18 cellular contexts compared by ENCODE assay signal in the genomic region with DNA sequence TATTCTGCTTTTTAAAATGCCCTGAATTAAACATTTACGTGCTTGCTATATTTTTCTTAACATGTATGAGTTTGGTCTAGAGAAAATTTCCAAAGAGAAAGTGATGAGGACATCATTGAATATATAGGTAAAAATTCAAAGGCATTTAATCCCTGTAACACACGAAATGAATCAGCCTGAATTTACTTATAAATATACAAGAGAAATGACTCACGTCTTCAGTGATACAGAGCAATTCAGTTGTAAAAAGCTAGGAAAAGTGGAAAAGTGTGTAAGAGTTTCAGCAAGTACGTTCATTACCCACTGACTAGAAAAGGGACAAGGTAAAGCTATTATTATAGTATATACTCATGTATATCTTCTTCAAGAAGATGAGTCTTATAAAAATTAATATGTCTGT.
DNase-seq lines count a peak whose midpoint lies in the region; ATAC-seq and TF ChIP-seq lines count a peak whose summit lies in the region.
"Had no signal": no experiment of that assay in that cellular context is flagged by ENCODE, and none has a peak within 500 bp of the region (broad histone marks: within the 10 kb centered on the region; RNA-seq: fewer than 3 reads in every experiment).

No MANE protein-coding gene starts in this region.

- H3K27ac ChIP-seq in SK-N-SH (ENCODE audit: low read depth in 2 of 2, low read length in 1 of 2) (peak overlapping the region in 1 of 2 experiments; percentile 38; a peak in 1 of 4 replicates), trophoblast cell (ENCODE audit: low read depth, low read length) (no peak overlapping the region)
- H3K27ac ChIP-seq: body of pancreas, left lung had no signal

- H3K27me3 ChIP-seq in SK-N-SH (ENCODE audit: insufficient read depth) (no peaks in the 10 kb centered on the region), trophoblast cell (ENCODE audit: insufficient read depth, low read length) (no peaks in the 10 kb centered on the region), HAP-1 (ENCODE audit: low read depth) (no peaks in the 10 kb centered on the region)
- H3K27me3 ChIP-seq: body of pancreas, left lung had no signal

- no peak overlapping the region for H2BK120ac ChIP-seq in trophoblast cell (ENCODE audit: insufficient read depth, low read length, poor library complexity)

- in situ Hi-C loops in HAP-1 (cut with MboI; ENCODE audit: low sequenced_read_pairs), result no loop called here

- H3K4me3 Mint-ChIP-seq in osteocyte (ENCODE audit: unreplicated experiment), result no peak overlapping the region
- H3K4me3 Mint-ChIP-seq: B cell; dendritic cell treated with granulocyte-macrophage colony-stimulating factor and Interleukin-4, amounts not matched to agents 40 ng/mL and 50 ng/mL, for 4 days had no signal

- H3K18ac ChIP-seq in trophoblast cell (ENCODE audit: low read length), result no peak overlapping the region

- H3K27me3 Mint-ChIP-seq in osteocyte (ENCODE audit: unreplicated experiment), result no peaks in the 10 kb centered on the region
- H3K27me3 Mint-ChIP-seq: B cell had no signal

- POLR2A ChIA-PET in SK-N-SH (lab: Yijun Ruan, JAX), result no interaction called here

- H4K20me1 ChIP-seq in SK-N-SH (ENCODE audit: insufficient read depth), result no peaks in the 10 kb centered on the region

- no peaks in the 10 kb centered on the region for H3K9me2 ChIP-seq in SK-N-SH

- H2BK12ac ChIP-seq in trophoblast cell (ENCODE audit: low read length), result no peak overlapping the region

- H3K4me2 ChIP-seq in SK-N-SH (peak overlapping the region; percentile 9; the same call in 1 of the 2 replicates), trophoblast cell (ENCODE audit: low read length) (no peak overlapping the region)

- peaks cover 32% of the 10 kb centered on the region for H3K4me1 Mint-ChIP-seq in osteocyte (ENCODE audit: unreplicated experiment)

- H4K8ac ChIP-seq in trophoblast cell (ENCODE audit: low read depth, low read length), result no peak overlapping the region

- H3F3A ChIP-seq in SK-N-SH (replicated peaks; ENCODE audit: insufficient read depth), result peaks cover 9% of the 10 kb centered on the region

- peak overlapping the region; percentile 23 for H3K27ac Mint-ChIP-seq in osteocyte (ENCODE audit: unreplicated experiment)
- H3K27ac Mint-ChIP-seq: dendritic cell treated with granulocyte-macrophage colony-stimulating factor and Interleukin-4, amounts not matched to agents 40 ng/mL and 50 ng/mL, for 4 days had no signal

- no peak overlapping the region for H2AFZ ChIP-seq in SK-N-SH (ENCODE audit: low read depth)
- H2AFZ ChIP-seq in trophoblast cell (ENCODE audit: insufficient read depth, low read length, poor library complexity), result no peak overlapping the region

- no peak for ATAC-seq in GM21723 (IDR thresholded peaks at IDR 0.05; ENCODE audit: unreplicated experiment)

- no peak for TF ChIP-seq RAD21 in SK-N-SH (IDR thresholded peaks at IDR 0.05; ENCODE audit: low read length)

- no peaks in the 10 kb centered on the region for H3K79me1 ChIP-seq in trophoblast cell (ENCODE audit: low read length)

- H4K91ac ChIP-seq in trophoblast cell (ENCODE audit: low read depth, low read length), result no peak overlapping the region

- CTCF ChIA-PET in SK-N-SH (lab: Yijun Ruan, JAX), result no interaction called here

- TF ChIP-seq EP300 in SK-N-SH (IDR thresholded peaks at IDR 0.05; ENCODE audit: borderline replicate concordance in 1 of 2, low read depth in 1 of 2, low read length in 1 of 2), result no peak

- H3K9me3 Mint-ChIP-seq in osteocyte (ENCODE audit: unreplicated experiment), result peaks cover 3% of the 10 kb centered on the region
- H3K9me3 Mint-ChIP-seq: dendritic cell treated with granulocyte-macrophage colony-stimulating factor and Interleukin-4, amounts not matched to agents 40 ng/mL and 50 ng/mL, for 4 days had no signal

- no peak overlapping the region for H4K12ac ChIP-seq in trophoblast cell (ENCODE audit: low read depth, low read length)

- H2BK5ac ChIP-seq in trophoblast cell (ENCODE audit: low read depth, low read length, poor library complexity), result no peak overlapping the region

- TF ChIP-seq CTCF in SK-N-SH (IDR thresholded peaks at IDR 0.05) (no peak), epithelial cell of esophagus (IDR thresholded peaks at IDR 0.05; ENCODE audit: insufficient read depth, low read depth, low read length, missing control alignments) (no peak), osteocyte (IDR thresholded peaks at IDR 0.05) (no peak)

- H3K4me1 ChIP-seq in SK-N-SH (ENCODE audit: control insufficient read depth in 1 of 2, insufficient read depth in 2 of 2, low read depth in 1 of 2, low read length in 1 of 2) (peaks cover 2 to 31% of the 10 kb centered on the region in 2 experiments; a peak in 3 of 4 replicates), trophoblast cell (ENCODE audit: control insufficient read depth in 1 of 2, insufficient read depth in 2 of 2, low read length in 2 of 2) (no peaks in the 10 kb centered on the region), HAP-1 (no peaks in the 10 kb centered on the region)
- H3K4me1 ChIP-seq: body of pancreas had no signal

- no peak overlapping the region for H3K4ac ChIP-seq in trophoblast cell (ENCODE audit: low read depth, low read length)

- H3K9ac ChIP-seq in SK-N-SH (no peak overlapping the region), trophoblast cell (ENCODE audit: low read length) (no peak overlapping the region)

- H3K14ac ChIP-seq in trophoblast cell (ENCODE audit: low read length), result no peak overlapping the region

- H3K36me3 Mint-ChIP-seq in osteocyte (ENCODE audit: unreplicated experiment), result peaks cover 31% of the 10 kb centered on the region

- peak; percentile 33 for DNase-seq in H4 (ENCODE audit: low spot score)
- no peak for DNase-seq in SK-N-SH
- DNase-seq in epithelial cell of esophagus (ENCODE audit: low read depth), result peak; percentile 53
- no peak for DNase-seq in osteocyte (ENCODE audit: extremely low spot score, unreplicated experiment)
- DNase-seq in NCI-H128 (lab: John Stamatoyannopoulos, UW; ENCODE audit: unreplicated experiment), result no peak
- no peak for DNase-seq in trophoblast cell
- DNase-seq in HAP-1 (ENCODE audit: low spot score in 2 of 2), result no peak
- DNase-seq: activated CD4-positive, CD25-positive, alpha-beta regulatory T cell treated with anti-CD3 and anti-CD28 coated beads, Interleukin-2, amount 50 U/mL, for 72 hours; activated CD8-positive, alpha-beta memory T cell treated with anti-CD3 and anti-CD28 coated beads for 24 hours; activated naive CD4-positive, alpha-beta T cell treated with anti-CD3 and anti-CD28 coated beads, Interleukin-2, amount 50 U/mL, for 16 hours; activated T-cell treated with anti-CD3 and anti-CD28 coated beads, Interleukin-2, amount 50 U/mL, for 48 hours; glutamatergic neuron; NCI-H748 treated with DMSO at 0.1 percent for 48 hours had no signal

- no peaks in the 10 kb centered on the region for H3K79me2 ChIP-seq in SK-N-SH (ENCODE audit: insufficient read depth)
- no peaks in the 10 kb centered on the region for H3K79me2 ChIP-seq in trophoblast cell (ENCODE audit: control insufficient read depth, insufficient read depth, low read length, poor library complexity)

- peaks cover 10 to 31% of the 10 kb centered on the region in 2 experiments for H3K36me3 ChIP-seq in SK-N-SH (replicated peaks in 1 of 2; ENCODE audit: control insufficient read depth in 1 of 2, insufficient read depth in 2 of 2, low read length in 1 of 2)
- H3K36me3 ChIP-seq in trophoblast cell (ENCODE audit: control insufficient read depth in 1 of 2, insufficient read depth in 2 of 2, low read length in 2 of 2), result peaks cover 16 to 19% of the 10 kb centered on the region in 2 experiments
- H3K36me3 ChIP-seq in HAP-1 (replicated peaks), result no peaks in the 10 kb centered on the region

- no peak overlapping the region for H3K23ac ChIP-seq in trophoblast cell (ENCODE audit: low read length)

- H3K9me3 ChIP-seq in SK-N-SH (no peaks in the 10 kb centered on the region), trophoblast cell (ENCODE audit: insufficient read depth, low read depth, low read length) (peaks cover 10% of the 10 kb centered on the region), HAP-1 (no peaks in the 10 kb centered on the region)
- H3K9me3 ChIP-seq: body of pancreas, left lung had no signal

- WGBS in SK-N-SH (ENCODE audit: low lambda C conversion rate), result 54% methylated on average over 4 of the region's 4 CpGs
- WGBS in trophoblast cell (ENCODE audit: extremely low coverage, insufficient coverage, insufficient read length), result no CpG with 5 or more reads among the region's 4 CpGs

- H2AK5ac ChIP-seq in trophoblast cell (ENCODE audit: low read length), result no peak overlapping the region

- H3K4me3 ChIP-seq in SK-N-SH (ENCODE audit: low read depth in 2 of 2, low read length in 1 of 2) (no peak overlapping the region), epithelial cell of esophagus (ENCODE audit: low read length) (no peak overlapping the region), trophoblast cell (ENCODE audit: low read depth, low read length) (no peak overlapping the region), HAP-1 (no peak overlapping the region)
- H3K4me3 ChIP-seq: body of pancreas, left lung had no signal

TF ChIP-seq in SK-N-SH, 30 proteins besides CTCF, POLR2A, EP300 and RAD21:
- TF ChIP-seq NRF1 (IDR thresholded peaks at IDR 0.05; ENCODE audit: low read depth, low read length) (no peak), SMC3 (IDR thresholded peaks at IDR 0.05; ENCODE audit: low read depth, low read length) (no peak), FOSL2 (IDR thresholded peaks at IDR 0.05; ENCODE audit: borderline replicate concordance, low read depth) (peak; percentile 27; the same call in 1 of the 2 replicates)

Comparison
In these comparisons a context has a peak if more than half of its experiments do, and no peak if none do; other contexts are left out.
1. DNase-seq: peak in H4 (single experiment) and epithelial cell of esophagus (single experiment); none in SK-N-SH (single experiment), osteocyte (single experiment), NCI-H128 (single experiment), trophoblast cell (0 of 2) and HAP-1 (0 of 2).